8 cellular contexts compared by ENCODE assay signal in the genomic region with DNA sequence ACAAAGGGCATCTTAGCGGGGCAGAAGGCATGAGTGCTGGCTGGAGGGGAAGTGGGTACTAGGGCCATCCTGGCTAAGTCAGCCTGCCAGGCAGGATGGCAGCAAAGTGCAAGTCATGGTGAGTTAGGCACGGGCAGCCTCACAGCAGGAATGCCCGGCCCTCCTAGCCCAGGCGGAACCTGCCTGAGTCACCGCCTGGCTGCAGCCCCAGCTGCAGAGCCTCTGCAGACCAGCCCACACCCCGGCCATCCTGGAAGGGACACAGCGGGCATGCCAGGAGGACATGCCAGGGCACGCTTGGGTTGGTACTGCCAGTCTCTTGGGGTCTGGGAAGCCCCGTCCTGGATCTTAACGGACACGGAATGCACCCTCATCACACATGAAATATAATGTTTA. TPM values are rescaled to one million over a fixed set of nuclear protein-coding genes. Genes with fewer than 3 reads are reported as not detected.
DNase-seq lines count a peak whose midpoint lies in the region; ATAC-seq, FAIRE-seq and TF ChIP-seq lines count a peak whose summit lies in the region.

No MANE protein-coding gene starts in this region.

- ATAC-seq in IMR-90 (ENCODE audit: low read depth) = peak; percentile 92
- peak; percentile 77 for ATAC-seq in thoracic aorta (ENCODE audit: insufficient number of reproducible peaks, low FRiP score, low read depth)
- ATAC-seq in GM21576 (IDR thresholded peaks at IDR 0.05; ENCODE audit: unreplicated experiment) = no peak

- no TSS peak for BruUV-seq in IMR-90 (replicated peaks; lab: Mats Ljungman, UMichigan)

- no peaks in the 10 kb centered on the region for H3K36me3 ChIP-seq in IMR-90 (ENCODE audit: control insufficient read depth, insufficient read depth, low read length)
- no peaks in the 10 kb centered on the region for H3K36me3 ChIP-seq in ascending aorta
- H3K36me3 ChIP-seq in kidney (ENCODE audit: control insufficient read depth in 1 of 2, insufficient read depth in 2 of 2, low read length in 2 of 2) = no peaks in the 10 kb centered on the region
- H3K36me3 ChIP-seq in thoracic aorta = no peaks in the 10 kb centered on the region

- TF ChIP-seq CTCF in IMR-90 (conservative IDR thresholded peaks at IDR 0.05; ENCODE audit: low read depth, low read length) (no peak), ascending aorta (IDR thresholded peaks at IDR 0.05) (no peak), kidney (IDR thresholded peaks at IDR 0.05; ENCODE audit: borderline replicate concordance, extremely low read depth, insufficient read depth) (no peak), thoracic aorta (IDR thresholded peaks at IDR 0.05) (no peak)

- no peak for TF ChIP-seq RAD21 in IMR-90 (IDR thresholded peaks at IDR 0.05; ENCODE audit: low read length)

- peak overlapping the region; percentile 8; the same call in 1 of the 2 replicates for H2BK20ac ChIP-seq in IMR-90 (ENCODE audit: low read depth, low read length)

- H2AFZ ChIP-seq in IMR-90 (replicated peaks; ENCODE audit: low read length, poor library complexity) = peak overlapping the region; percentile 76

- peaks cover 36% of the 10 kb centered on the region for H3K27me3 ChIP-seq in IMR-90 (ENCODE audit: control insufficient read depth, insufficient read depth, low read length)
- H3K27me3 ChIP-seq in ascending aorta = no peaks in the 10 kb centered on the region
- no peaks in the 10 kb centered on the region for H3K27me3 ChIP-seq in thoracic aorta (replicated peaks; ENCODE audit: insufficient read depth)

- peak overlapping the region; percentile 80; the same call in 1 of the 2 replicates for H4K5ac ChIP-seq in IMR-90 (ENCODE audit: low read depth, low read length)

- no peaks in the 10 kb centered on the region for H3K79me1 ChIP-seq in IMR-90 (ENCODE audit: low read depth in 1 of 2, low read length in 2 of 2)

- no peak overlapping the region for H3K23ac ChIP-seq in IMR-90 (ENCODE audit: low read depth, low read length)

- 0 out of 2 replicates have a peak overlapping the region, but pooled peaks have one; percentile 62 for H3K14ac ChIP-seq in IMR-90 (replicated peaks; ENCODE audit: low read depth, low read length)

- H2BK120ac ChIP-seq in IMR-90 (ENCODE audit: low read depth, low read length) = peak overlapping the region; percentile 65

- no peak overlapping the region for H3K56ac ChIP-seq in IMR-90 (ENCODE audit: extremely low read depth, insufficient read depth, low read length)

- TF ChIP-seq POLR2A in IMR-90 (IDR thresholded peaks at IDR 0.05; ENCODE audit: low read depth, low read length) = no peak

- no peak overlapping the region; the same call in 1 of the 2 replicates for H4K91ac ChIP-seq in IMR-90 (ENCODE audit: insufficient read depth, low read depth, low read length)

- H3K9me3 Mint-ChIP-seq in activated naive CD4-positive, alpha-beta T cell treated with anti-CD3 and anti-CD28 coated beads, Interleukin-2, amount 10 ng/mL, durations not matched to agents 7 days and 5 days = no peaks in the 10 kb centered on the region

- H2AK9ac ChIP-seq in IMR-90 (replicated peaks; ENCODE audit: low read depth, low read length, poor library complexity) = peak overlapping the region; percentile 8

- H3K4ac ChIP-seq in IMR-90 (ENCODE audit: low read depth, low read length) = peak overlapping the region; percentile 36; the same call in 1 of the 2 replicates

- H3K18ac ChIP-seq in IMR-90 (ENCODE audit: low read depth, low read length) = no peak overlapping the region

- peak overlapping the region; percentile 18 for H2BK5ac ChIP-seq in IMR-90 (ENCODE audit: low read depth, low read length, poor library complexity, severe bottlenecking)

- H4K20me1 ChIP-seq in IMR-90 (ENCODE audit: insufficient read depth, low read length) = no peaks in the 10 kb centered on the region; the same call in 1 of the 2 replicates

- H3K9ac ChIP-seq in IMR-90 (ENCODE audit: low read depth, low read length) = no peak overlapping the region
- no peak overlapping the region for H3K9ac ChIP-seq in kidney (ENCODE audit: low read length in 2 of 2)

- H3K9me3 ChIP-seq in IMR-90 (ENCODE audit: control insufficient read depth, insufficient read depth, low read length) = no peaks in the 10 kb centered on the region
- no peaks in the 10 kb centered on the region for H3K9me3 ChIP-seq in ascending aorta
- no peaks in the 10 kb centered on the region for H3K9me3 ChIP-seq in kidney (ENCODE audit: control insufficient read depth in 1 of 2, low read length in 2 of 2)
- H3K9me3 ChIP-seq in thoracic aorta = no peaks in the 10 kb centered on the region

- peaks cover 2% of the 10 kb centered on the region for H3K4me1 Mint-ChIP-seq in activated naive CD4-positive, alpha-beta T cell treated with anti-CD3 and anti-CD28 coated beads, Interleukin-2, amount 10 ng/mL, durations not matched to agents 7 days and 5 days

- no peak overlapping the region for H3K4me2 ChIP-seq in IMR-90 (ENCODE audit: low read depth, low read length)

- no peak overlapping the region for H3K27ac Mint-ChIP-seq in activated naive CD4-positive, alpha-beta T cell treated with anti-CD3 and anti-CD28 coated beads, Interleukin-2, amount 10 ng/mL, durations not matched to agents 7 days and 5 days

- H3K9me1 ChIP-seq in IMR-90 (ENCODE audit: insufficient read depth, low read length) = 0 out of 2 replicates have a peak, but pooled peaks cover 4% of the 10 kb centered on the region

- peak overlapping the region in 1 of 2 experiments; percentile 37; a peak in 2 of 4 replicates for H4K8ac ChIP-seq in IMR-90 (ENCODE audit: low read depth in 2 of 2, low read length in 2 of 2)

- FAIRE-seq in kidney (lab: Jason Lieb, UNC) = no peak

- H3K36me3 Mint-ChIP-seq in activated naive CD4-positive, alpha-beta T cell treated with anti-CD3 and anti-CD28 coated beads, Interleukin-2, amount 10 ng/mL, durations not matched to agents 7 days and 5 days = no peaks in the 10 kb centered on the region

- no peak overlapping the region for H2AK5ac ChIP-seq in IMR-90 (ENCODE audit: low read depth, low read length)

- intact Hi-C loops in IMR-90 (cut with micrococcal nuclease) (no loop called here), ascending aorta (cut with DNase I) (loop anchor here (1.0 to 5.0 kb wide), 4 partner anchors 24 to 305 kb away; partner anchors contain the start of gene ALDH3A2), kidney (cut with DNase I) (no loop called here)

- WGBS in IMR-90 (ENCODE audit: extremely low coverage in 2 of 2, insufficient read length in 1 of 2), 2 experiments = 92% methylated on average over 3 of the region's 11 CpGs; no CpG with 5 or more reads in 1 of the 2 experiments

- no peak overlapping the region; the same call in 2 of the 3 replicates for H2BK15ac ChIP-seq in IMR-90 (ENCODE audit: low read depth, low read length)

- in situ Hi-C loops in IMR-90 (cut with MboI; ENCODE audit: low sequenced_read_pairs) = no loop called here

- H3K4me3 Mint-ChIP-seq in activated naive CD4-positive, alpha-beta T cell treated with anti-CD3 and anti-CD28 coated beads, Interleukin-2, amount 10 ng/mL, durations not matched to agents 7 days and 5 days = no peak overlapping the region

- CTCF ChIA-PET in IMR-90 (lab: Yijun Ruan, JAX) = interaction anchor here (0.7 to 2.6 kb wide), 4 partner anchors 9 to 390 kb away, joined by 3 to 11 read pairs (median 4); partner anchors contain the start of gene B9D1
- CTCF ChIA-PET in activated naive CD4-positive, alpha-beta T cell treated with anti-CD3 and anti-CD28 coated beads, Interleukin-2, amount 10 ng/mL, durations not matched to agents 7 days and 5 days (lab: Charles Lee) = interaction anchor here (2.8 to 5.5 kb wide), 2 partner anchors 9 to 11 kb away, joined by 6 to 46 read pairs; no protein-coding TSS in a partner anchor

- H3K4me3 ChIP-seq in IMR-90 (ENCODE audit: insufficient read depth, low read depth, low read length) (no peak overlapping the region), ascending aorta (no peak overlapping the region), kidney (ENCODE audit: low read length in 2 of 2) (no peak overlapping the region), thoracic aorta (no peak overlapping the region)

- H3K27me3 Mint-ChIP-seq in activated naive CD4-positive, alpha-beta T cell treated with anti-CD3 and anti-CD28 coated beads, Interleukin-2, amount 10 ng/mL, durations not matched to agents 7 days and 5 days = peaks cover 55% of the 10 kb centered on the region

- POLR2A ChIA-PET in IMR-90 (lab: Charles Lee; ENCODE audit: unreplicated experiment) = no interaction called here

- DNase-seq in A172 (ENCODE audit: low spot score) (peak; percentile 98), IMR-90 (peak; percentile 60), ascending aorta (ENCODE audit: low spot score in 2 of 2) (peak; percentile 78 to 95), kidney (peak; percentile 93), thoracic aorta (ENCODE audit: low spot score) (peak; percentile 62), retina (no peak)
- DNase-seq in activated naive CD4-positive, alpha-beta T cell treated with anti-CD3 and anti-CD28 coated beads, Interleukin-2, amount 10 ng/mL, durations not matched to agents 7 days and 5 days = no peak

- H3K27ac ChIP-seq in IMR-90 (ENCODE audit: insufficient read depth, low read length) = no peak overlapping the region
- H3K27ac ChIP-seq in ascending aorta = peak overlapping the region; percentile 93 to 99
- peak overlapping the region; percentile 23 to 43 for H3K27ac ChIP-seq in kidney (ENCODE audit: low read depth in 2 of 2, low read length in 2 of 2)
- peak overlapping the region; percentile 97 to 99 for H3K27ac ChIP-seq in thoracic aorta

- H3K4me1 ChIP-seq in IMR-90 (ENCODE audit: control insufficient read depth, insufficient read depth, low read length) (peaks cover 4% of the 10 kb centered on the region), ascending aorta (peaks cover 10 to 30% of the 10 kb centered on the region in 2 donors), kidney (ENCODE audit: control insufficient read depth in 1 of 2, insufficient read depth in 1 of 2, low read depth in 1 of 2, low read length in 2 of 2) (peaks cover 7 to 15% of the 10 kb centered on the region in 2 donors), thoracic aorta (ENCODE audit: control insufficient read depth in 1 of 2, low read depth in 2 of 2) (peaks cover 15 to 39% of the 10 kb centered on the region in 2 donors)

- dilution Hi-C loops in IMR-90 (cut with HindIII; ENCODE audit: low sequenced_read_pairs, unreplicated experiment) = no loop called here

RNA-seq across cellular contexts. Expression of gene ALDH3A1, which starts 4.9 kb away (rescaled TPM):
- total RNA-seq in A172 (2014; rRNA removed; shearing (Covaris generic)) = 0.16 TPM in 1 of 2 replicates, not detected in the other
- total RNA-seq in IMR-90 (2012; rRNA removed) (not detected in 2 replicates), ascending aorta (14.4 TPM), kidney (1.4 TPM), thoracic aorta (10 to 100 TPM in 1 of 2 donors, 1 to 10 TPM in 1; 3.2 to 21.2 TPM)
- polyA plus RNA-seq in IMR-90 (2012; rRNA removed) (not detected in 2 replicates), kidney (ENCODE audit: insufficient read depth, low read depth, low replicate concordance) (0.75 TPM)
- not detected in 2 replicates for polyA plus RNA-seq in IMR-90 (2012; cell fraction: cytosol; rRNA removed)
- not detected in 2 replicates for polyA plus RNA-seq in IMR-90 (2012; cell fraction: nucleus; rRNA removed; ENCODE audit: low replicate concordance)

RNA-seq across cellular contexts. Expression of gene SLC47A2, which starts 36.7 kb away (rescaled TPM):
- total RNA-seq in A172 (2014; rRNA removed; shearing (Covaris generic)) = 1.9 and 3.1 TPM in 2 replicates
- total RNA-seq in IMR-90 (2012; rRNA removed) (not detected in 2 replicates), ascending aorta (not detected), kidney (46.3 TPM), thoracic aorta (not detected)
- polyA plus RNA-seq in IMR-90 (2012; rRNA removed) (not detected in 2 replicates), kidney (ENCODE audit: insufficient read depth, low read depth, low replicate concordance) (61.5 TPM)
- polyA plus RNA-seq in IMR-90 (2012; cell fraction: cytosol; rRNA removed) = not detected in 2 replicates
- not detected in 2 replicates for polyA plus RNA-seq in IMR-90 (2012; cell fraction: nucleus; rRNA removed; ENCODE audit: low replicate concordance)

Comparison
In these comparisons a context has a peak if more than half of its experiments do, and no peak if none do; other contexts are left out.
1. DNase-seq: peak in A172 (single experiment), IMR-90 (single experiment), ascending aorta (2 of 2), kidney (single experiment) and thoracic aorta (single experiment); none in retina (single experiment) and activated naive CD4-positive, alpha-beta T cell treated with anti-CD3 and anti-CD28 coated beads, Interleukin-2, amount 10 ng/mL, durations not matched to agents 7 days and 5 days (single experiment).
2. RNA of gene SLC47A2, which starts 36.7 kb away (total RNA-seq): 46.3 TPM in kidney (single experiment); 1.9 to 3.1 TPM in A172, not detected in IMR-90, not detected in ascending aorta (single experiment) and not detected in thoracic aorta; every median in the first group is over 10 times any median in the second.